8 cellular contexts compared by ENCODE assay signal in genomic region chr22:20507253-20508066, GRCh38. TPM values are rescaled to one million over a fixed set of nuclear protein-coding genes. Genes with fewer than 3 reads are reported as not detected.
DNase-seq lines count a peak whose midpoint lies in the region; ATAC-seq and TF ChIP-seq lines count a peak whose summit lies in the region.

MED15 (plus strand) TSS chr22:20507610; CDS start chr22:20507679, 69 bp downstream.

- intact Hi-C loops in dorsolateral prefrontal cortex (cut with DNase I) (loop anchor here (1.0 to 5.0 kb wide), 5 partner anchors 11 to 195 kb away; partner anchors contain the start of gene KLHL22 (in 1 of the 2)), lower leg skin (cut with DNase I; ENCODE audit: low total_unique reads) (no loop called here)

- peaks cover 44% of the 10 kb centered on the region for H3K4me1 ChIP-seq in BLaER1

- H3K9me3 ChIP-seq in BLaER1, result no peaks in the 10 kb centered on the region

- DNase-seq in GM19240 (ENCODE audit: insufficient read length, low spot score) (peak; percentile 89), NCI-H82 (lab: John Stamatoyannopoulos, UW) (peak; percentile 91), dorsolateral prefrontal cortex (peak; percentile 85 to 94 (median 90)), lower leg skin (ENCODE audit: low spot score in 2 of 2) (peak; percentile 87 to 98)
- DNase-seq in activated CD4-positive, alpha-beta T cell treated with anti-CD3 and anti-CD28 coated beads, Interleukin-2, amount 50 U/mL, for 48 hours, result peak; percentile 89 to 93
- DNase-seq in stimulated activated CD4-positive, alpha-beta T cell treated with anti-CD3 and anti-CD28 coated beads, Interleukin-4, amount 100 ng/mL, for 48 hours (ENCODE audit: low read depth in 2 of 2), result peak; percentile 87 to 88

- peaks cover 49% of the 10 kb centered on the region for H4K20me1 ChIP-seq in BLaER1

- peak in 1 of 2 donors; percentile 80 for TF ChIP-seq POLR2A in lower leg skin (IDR thresholded peaks at IDR 0.05)

- peak within 1 kb of the TSS; percentile 98 for H3K9ac ChIP-seq in BLaER1

- peak; percentile 76 for ATAC-seq in HG03460 (IDR thresholded peaks at IDR 0.05; ENCODE audit: unreplicated experiment)

- WGBS in lower leg skin, 2 donors, result 1% methylated on average over 53 to 56 of the region's 58 CpGs

- peaks cover 23% of the 10 kb centered on the region for H3K36me3 ChIP-seq in BLaER1

- no peaks in the 10 kb centered on the region for H3K27me3 ChIP-seq in BLaER1
- no peaks in the 10 kb centered on the region for H3K27me3 ChIP-seq in dorsolateral prefrontal cortex

- H3K27ac ChIP-seq in BLaER1 (peak within 1 kb of the TSS; percentile 96), dorsolateral prefrontal cortex (peak within 1 kb of the TSS; percentile 65 to 98 (median 88))

- H3K4me3 ChIP-seq in BLaER1 (peak within 1 kb of the TSS; percentile 98), dorsolateral prefrontal cortex (peak within 1 kb of the TSS; percentile 50 to 98 (median 88)), lower leg skin (ENCODE audit: low read depth, poor library complexity, severe bottlenecking) (peak within 1 kb of the TSS; percentile 80)

- peak within 1 kb of the TSS; percentile 100 for H3K4me2 ChIP-seq in BLaER1

- TF ChIP-seq CTCF in dorsolateral prefrontal cortex (IDR thresholded peaks at IDR 0.05 in 54 of 56, conservative IDR thresholded peaks at IDR 0.05 in 2 of 56; ENCODE audit: low read depth in 1 of 56, partially characterized antibody in 56 of 56) (peak in 35 of 56 donors; percentile 10 to 59 (median 37)), lower leg skin (IDR thresholded peaks at IDR 0.05) (no peak)

RNA-seq across cellular contexts. Expression of gene MED15, which starts in this region (rescaled TPM):
- total RNA-seq in dorsolateral prefrontal cortex (100 to 1,000 TPM in 79 of 120 experiments, 10 to 100 TPM in 41; 83.5 to 133 (median 106) TPM), lower leg skin (10 to 100 TPM; 40.3 to 69.6 (median 49.2) TPM)

Comparison
In these comparisons a context has a peak if more than half of its experiments do, and no peak if none do; other contexts are left out.
1. Peak in every context shown above with its lines: DNase-seq, ATAC-seq, H3K4me3 ChIP-seq and H3K27ac ChIP-seq.
2. CTCF ChIP-seq: peak in dorsolateral prefrontal cortex (35 of 56); none in lower leg skin (0 of 3).